ENCODE assay signal across 21 cellular contexts in genomic region chr3:104598848-104599501, GRCh38.
DNase-seq lines count a peak whose midpoint lies in the region; ATAC-seq, FAIRE-seq and TF ChIP-seq lines count a peak whose summit lies in the region.
"Had no signal": no experiment of that assay in that cellular context is flagged by ENCODE, and none has a peak within 500 bp of the region (broad histone marks: within the 10 kb centered on the region; RNA-seq: fewer than 3 reads in every experiment).

No MANE protein-coding gene starts in this region.

- in situ Hi-C loops in brain microvascular endothelial cell (cut with HindIII; ENCODE audit: low pct_ligation_motif_present, low sequenced_read_pairs), result no loop called here

- no peak for FAIRE-seq in H1 (lab: Jason Lieb, UNC)
- FAIRE-seq: GM18507 had no signal

- H3K14ac ChIP-seq in H1 (ENCODE audit: insufficient read length), result no peak overlapping the region

- no peak overlapping the region for H3K4me2 ChIP-seq in H1 (ENCODE audit: insufficient read depth in 1 of 2, low read depth in 2 of 2, low read length in 2 of 2)

- H4K20me1 ChIP-seq in H1 (replicated peaks in 1 of 2; ENCODE audit: control insufficient read depth in 1 of 2, insufficient read depth in 2 of 2, low read length in 2 of 2), result no peaks in the 10 kb centered on the region

- no peak overlapping the region for H3K23ac ChIP-seq in H1 (ENCODE audit: insufficient read length)

- no peak for TF ChIP-seq RAD21 in H1 (IDR thresholded peaks at IDR 0.05 in 1 of 2, conservative IDR thresholded peaks at IDR 0.05 in 1 of 2; ENCODE audit: low read depth in 2 of 2, low read length in 2 of 2)

- no peak for TF ChIP-seq EP300 in H1 (IDR thresholded peaks at IDR 0.05; ENCODE audit: borderline replicate concordance in 1 of 2, low read depth in 2 of 2, low read length in 2 of 2)

- no peak overlapping the region for H2AK5ac ChIP-seq in H1 (ENCODE audit: low read depth, low read length)

- intact Hi-C loops in upper lobe of right lung (cut with DNase I), result no loop called here

- 0 out of 2 replicates have a peak overlapping the region, but pooled peaks have one; percentile 79 for H2AFZ ChIP-seq in H1 (ENCODE audit: low read length)

- H3K36me3 ChIP-seq in H1 (ENCODE audit: control insufficient read depth in 2 of 4, insufficient read depth in 4 of 4, low read length in 3 of 4) (no peaks in the 10 kb centered on the region), upper lobe of right lung (no peaks in the 10 kb centered on the region), brain microvascular endothelial cell (replicated peaks) (no peaks in the 10 kb centered on the region)
- H3K36me3 ChIP-seq: lower lobe of right lung, Peyer's patch, right atrium auricular region, suprapubic skin had no signal

- no peak overlapping the region for H4K91ac ChIP-seq in H1 (replicated peaks; ENCODE audit: insufficient read length, low read length)

- no peak overlapping the region for H4K5ac ChIP-seq in H1 (ENCODE audit: insufficient read length, low read depth, low read length)

- no peak overlapping the region for H3K18ac ChIP-seq in H1 (ENCODE audit: extremely low read depth, low read length)

- no peak overlapping the region for H2BK12ac ChIP-seq in H1 (ENCODE audit: low read depth, low read length)

- H3K9me3 ChIP-seq in H1 (ENCODE audit: insufficient read depth in 2 of 2, low read depth in 1 of 2, low read length in 1 of 2), result no peaks in the 10 kb centered on the region
- H3K9me3 ChIP-seq in upper lobe of right lung, result no peaks in the 10 kb centered on the region
- H3K9me3 ChIP-seq: lower lobe of right lung, Peyer's patch, right atrium auricular region, suprapubic skin had no signal

- H3K56ac ChIP-seq in H1 (replicated peaks; ENCODE audit: insufficient read length, low read depth, low read length), result no peak overlapping the region

- no peak overlapping the region for H3K4me3 ChIP-seq in H1 (ENCODE audit: extremely low read depth in 1 of 4, insufficient read depth in 2 of 4, low read depth in 3 of 4, low read length in 4 of 4)
- no peak overlapping the region for H3K4me3 ChIP-seq in upper lobe of right lung
- no peak overlapping the region for H3K4me3 ChIP-seq in brain microvascular endothelial cell (ENCODE audit: low read depth, low read length)
- H3K4me3 ChIP-seq: lower lobe of right lung, Peyer's patch, right atrium auricular region, suprapubic skin had no signal

- no peak overlapping the region for H2BK15ac ChIP-seq in H1 (ENCODE audit: low read length)

- TF ChIP-seq POLR2A in H1 (IDR thresholded peaks at IDR 0.05; ENCODE audit: control extremely low read depth in 1 of 2, low read depth in 2 of 2, low read length in 2 of 2), result no peak

- WGBS in H1 (ENCODE audit: extremely low coverage in 1 of 2, insufficient coverage in 1 of 2, insufficient read length in 1 of 2, insufficient replicate concordance in 2 of 2, low coverage in 1 of 2, low lambda C conversion rate in 2 of 2, missing lambda C conversion rate in 1 of 2), 2 experiments, result 92% methylated on average over 6 of the region's 6 CpGs; no CpG with 5 or more reads in 1 of the 2 experiments

- no peak overlapping the region for H2BK5ac ChIP-seq in H1 (ENCODE audit: low read depth, low read length)

- H3K79me1 ChIP-seq in H1 (ENCODE audit: low read depth, low read length), result no peaks in the 10 kb centered on the region

- TF ChIP-seq CTCF in H1 (IDR thresholded peaks at IDR 0.05; ENCODE audit: control extremely low read depth in 1 of 3, insufficient read depth in 1 of 3, low read depth in 1 of 3, low read length in 3 of 3) (no peak), upper lobe of right lung (IDR thresholded peaks at IDR 0.05) (no peak), brain microvascular endothelial cell (IDR thresholded peaks at IDR 0.05; ENCODE audit: low read depth, low read length, missing control alignments) (no peak)

- H2BK20ac ChIP-seq in H1 (ENCODE audit: low read length), result no peak overlapping the region

- peak; percentile 64 for ATAC-seq in upper lobe of right lung

- CTCF ChIA-PET in H1 (lab: Charles Lee; ENCODE audit: partially characterized antibody), result interaction anchor here (0.7 kb wide), 1 partner anchor 10 kb away, joined by 3 read pairs; no protein-coding TSS in a partner anchor

- no peaks in the 10 kb centered on the region for H3K79me2 ChIP-seq in H1 (ENCODE audit: control insufficient read depth in 1 of 2, insufficient read depth in 2 of 2, low read length in 2 of 2)

- H2BK120ac ChIP-seq in H1 (replicated peaks; ENCODE audit: low read depth, low read length), result no peak overlapping the region

- DNase-seq in SIG-M5 treated with dmso at 0.1 percent for 504 hours (lab: John Stamatoyannopoulos, UW; ENCODE audit: unreplicated experiment) (peak; percentile 4), SIG-M5 (lab: John Stamatoyannopoulos, UW) (no peak), NCI-H2171 treated with DMSO at 0.1 percent for 48 hours (lab: John Stamatoyannopoulos, UW) (peak; percentile 62), H1 (ENCODE audit: low read depth in 1 of 2, low spot score in 2 of 2) (no peak), upper lobe of right lung (no peak), brain microvascular endothelial cell (no peak)
- no peak for DNase-seq in activated effector memory CD4-positive, alpha-beta T cell treated with anti-CD3 and anti-CD28 coated beads, Interleukin-2, amount 50 U/mL, for 16 hours
- no peak for DNase-seq in activated effector memory CD4-positive, alpha-beta T cell treated with Interleukin-2 at 50 U/mL for 16 hours
- DNase-seq: activated CD4-positive, CD25-positive, alpha-beta regulatory T cell treated with anti-CD3 and anti-CD28 coated beads, Interleukin-2, amount 50 U/mL, for 72 hours; activated naive CD8-positive, alpha-beta T cell treated with anti-CD3 and anti-CD28 coated beads for 36 hours; CD4-positive, CD25-positive, alpha-beta regulatory T cell; endodermal cell; foreskin melanocyte; HFFc6; KG1; lower lobe of right lung; NCI-H226; Peyer's patch had no signal

- no peak overlapping the region for H3K9ac ChIP-seq in H1 (replicated peaks in 1 of 4; ENCODE audit: extremely low read depth in 1 of 4, low read depth in 3 of 4, low read length in 3 of 4)

- H3K4ac ChIP-seq in H1 (replicated peaks; ENCODE audit: insufficient read length, low read depth, low read length), result no peak overlapping the region

- no peaks in the 10 kb centered on the region for H3K27me3 ChIP-seq in H1 (replicated peaks in 1 of 4; ENCODE audit: control insufficient read depth in 3 of 4, extremely low read depth in 1 of 4, insufficient read depth in 3 of 4, low read length in 3 of 4)
- no peaks in the 10 kb centered on the region for H3K27me3 ChIP-seq in upper lobe of right lung
- no peaks in the 10 kb centered on the region for H3K27me3 ChIP-seq in brain microvascular endothelial cell (replicated peaks)
- H3K27me3 ChIP-seq: Peyer's patch, right atrium auricular region, suprapubic skin had no signal

- no peaks in the 10 kb centered on the region for H3K23me2 ChIP-seq in H1 (ENCODE audit: low read depth, low read length)

- POLR2A ChIA-PET in H1 (lab: Charles Lee; ENCODE audit: partially characterized antibody), result no interaction called here

- H3K27ac ChIP-seq in H1 (ENCODE audit: low read depth, low read length) (no peak overlapping the region), upper lobe of right lung (no peak overlapping the region), brain microvascular endothelial cell (no peak overlapping the region)
- H3K27ac ChIP-seq: lower lobe of right lung, Peyer's patch, right atrium auricular region, suprapubic skin had no signal

- H3K4me1 ChIP-seq in H1 (replicated peaks in 1 of 4; ENCODE audit: control insufficient read depth in 3 of 4, insufficient read depth in 4 of 4, low read length in 3 of 4) (no peaks in the 10 kb centered on the region; a peak in 1 of 7 replicates), upper lobe of right lung (no peaks in the 10 kb centered on the region)
- H3K4me1 ChIP-seq: lower lobe of right lung, Peyer's patch, right atrium auricular region, suprapubic skin had no signal

- no peak overlapping the region for H4K8ac ChIP-seq in H1 (ENCODE audit: extremely low read depth, insufficient read depth, low read length)

TF ChIP-seq in H1, 55 proteins besides CTCF, POLR2A, EP300 and RAD21:
- TF ChIP-seq PHF8 (conservative IDR thresholded peaks at IDR 0.05; ENCODE audit: low read depth, low read length) (no peak), CBX5 (IDR thresholded peaks at IDR 0.05; ENCODE audit: low read depth, low read length) (no peak), SP1 (IDR thresholded peaks at IDR 0.05; ENCODE audit: low read depth, low read length) (no peak), E2F6 (IDR thresholded peaks at IDR 0.05) (no peak), NRF1 (IDR thresholded peaks at IDR 0.05; ENCODE audit: low read depth, low read length) (no peak), EZH2 (IDR thresholded peaks at IDR 0.05; ENCODE audit: low read depth, low read length, severe bottlenecking) (no peak), RNF2 (IDR thresholded peaks at IDR 0.05; ENCODE audit: borderline replicate concordance, low read depth, low read length, missing control alignments, poor library complexity, severe bottlenecking) (no peak), MAFK (IDR thresholded peaks at IDR 0.05; ENCODE audit: low read depth, low read length) (no peak), BACH1 (IDR thresholded peaks at IDR 0.05; ENCODE audit: low read length) (no peak)

Comparison
In these comparisons a context has a peak if more than half of its experiments do, and no peak if none do; other contexts are left out.
1. DNase-seq: peak in SIG-M5 treated with dmso at 0.1 percent for 504 hours (single experiment) and NCI-H2171 treated with DMSO at 0.1 percent for 48 hours (single experiment); none in SIG-M5 (single experiment), H1 (0 of 2), upper lobe of right lung (single experiment), brain microvascular endothelial cell (single experiment), activated effector memory CD4-positive, alpha-beta T cell treated with anti-CD3 and anti-CD28 coated beads, Interleukin-2, amount 50 U/mL, for 16 hours (single experiment) and activated effector memory CD4-positive, alpha-beta T cell treated with Interleukin-2 at 50 U/mL for 16 hours (single experiment).